In the genomic region with DNA sequence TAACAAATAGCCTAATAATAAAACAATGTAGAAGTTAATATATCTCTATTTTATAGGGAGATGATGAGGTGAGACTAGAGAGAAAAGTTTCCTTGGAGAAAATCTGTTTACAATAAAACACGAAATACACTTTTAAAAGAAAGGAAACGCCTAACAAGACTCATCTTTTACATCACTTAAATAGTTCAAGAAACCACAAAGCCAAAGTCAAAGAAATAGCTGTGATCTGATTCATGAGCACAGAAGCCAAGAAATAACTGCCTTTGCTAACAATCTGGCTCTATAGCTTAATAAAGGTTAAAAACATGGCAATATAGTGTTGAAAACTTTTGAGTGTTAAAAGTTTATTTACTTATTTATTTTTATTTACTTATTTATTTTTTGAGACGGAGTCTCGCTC, we compare ENCODE assay signal across 11 cellular contexts.
A peak's percentile ranks its signal among the peaks of the same experiment; 100 is the strongest.
DNase-seq lines count a peak whose midpoint lies in the region; ATAC-seq and TF ChIP-seq lines count a peak whose summit lies in the region.
"Had no signal": no experiment of that assay in that cellular context is flagged by ENCODE, and none has a peak within 500 bp of the region (broad histone marks: within the 10 kb centered on the region; RNA-seq: fewer than 3 reads in every experiment).

No MANE protein-coding gene starts in this region.

- no peak for DNase-seq in activated T-cell treated with anti-CD3 and anti-CD28 coated beads, Interleukin-2, amount 50 U/mL, for 72 hours
- DNase-seq in activated T-cell treated with anti-CD3 and anti-CD28 coated beads, Interleukin-2, amount 50 U/mL, for 48 hours = no peak
- peak; percentile 43 for DNase-seq in SW480 (ENCODE audit: low spot score)
- DNase-seq in foreskin keratinocyte = peak; percentile 87 to 94
- DNase-seq in tibial artery = no peak
- DNase-seq in NCI-H1417 treated with DMSO at 0.1 percent for 48 hours (lab: John Stamatoyannopoulos, UW) = no peak
- DNase-seq in GM10248 (ENCODE audit: extremely low spot score) = no peak

- peaks cover 37% of the 10 kb centered on the region for H3K4me1 ChIP-seq in foreskin keratinocyte
- peaks cover 0 to 35% (median 5%) of the 10 kb centered on the region in 4 donors for H3K4me1 ChIP-seq in tibial artery

- POLR2A ChIA-PET in GM10248 (lab: Yijun Ruan, JAX) = no interaction called here

- H3K27me3 Mint-ChIP-seq in activated T-cell treated with anti-CD3 and anti-CD28 coated beads, Interleukin-2, amount 50 U/mL, for 72 hours (ENCODE audit: low read depth) = no peaks in the 10 kb centered on the region
- H3K27me3 Mint-ChIP-seq: CD4-positive, CD25-positive, alpha-beta regulatory T cell had no signal

- TF ChIP-seq CTCF in foreskin keratinocyte (conservative IDR thresholded peaks at IDR 0.05) = no peak
- no peak for TF ChIP-seq CTCF in tibial artery (IDR thresholded peaks at IDR 0.05)
- no peak for TF ChIP-seq CTCF in GM10248 (IDR thresholded peaks at IDR 0.05; ENCODE audit: control extremely low read depth, extremely low read depth, low read depth, missing control alignments)

- H3K9me3 ChIP-seq in tibial artery = no peaks in the 10 kb centered on the region

- peaks cover 44% of the 10 kb centered on the region for H3K4me1 Mint-ChIP-seq in activated T-cell treated with anti-CD3 and anti-CD28 coated beads, Interleukin-2, amount 50 U/mL, for 72 hours (ENCODE audit: low read depth)

- peaks cover 0 to 5% of the 10 kb centered on the region in 2 donors for H3K36me3 Mint-ChIP-seq in activated T-cell treated with anti-CD3 and anti-CD28 coated beads, Interleukin-2, amount 50 U/mL, for 72 hours (ENCODE audit: insufficient read depth in 2 of 2)

- no peaks in the 10 kb centered on the region for H3K9me3 Mint-ChIP-seq in activated T-cell treated with anti-CD3 and anti-CD28 coated beads, Interleukin-2, amount 50 U/mL, for 72 hours

- ATAC-seq in activated T-cell treated with anti-CD3 and anti-CD28 coated beads, Interleukin-2, amount 50 U/mL, for 72 hours (replicated peaks in 1 of 2) = peak; percentile 47 to 57
- ATAC-seq in foreskin keratinocyte (peak; percentile 73), GM21717 (IDR thresholded peaks at IDR 0.05; ENCODE audit: unreplicated experiment) (no peak)
- ATAC-seq: HepG2 had no signal

- H3K36me3 ChIP-seq in tibial artery = no peaks in the 10 kb centered on the region
- H3K36me3 ChIP-seq: cardiac muscle cell had no signal

- peak overlapping the region; percentile 79 for H3K27ac ChIP-seq in foreskin keratinocyte
- peak overlapping the region; percentile 38 to 59 for H3K27ac ChIP-seq in tibial artery
- H3K27ac ChIP-seq: cardiac muscle cell had no signal

- peak overlapping the region in 1 of 2 donors; percentile 47 for H3K4me3 ChIP-seq in tibial artery
- H3K4me3 ChIP-seq: cardiac muscle cell had no signal

- H3K4me3 Mint-ChIP-seq in activated T-cell treated with anti-CD3 and anti-CD28 coated beads, Interleukin-2, amount 50 U/mL, for 72 hours = no peak overlapping the region
- H3K4me3 Mint-ChIP-seq: CD4-positive, CD25-positive, alpha-beta regulatory T cell had no signal

- H3K27me3 ChIP-seq in foreskin keratinocyte (no peaks in the 10 kb centered on the region), tibial artery (no peaks in the 10 kb centered on the region)
- H3K27me3 ChIP-seq: cardiac muscle cell had no signal

- intact Hi-C loops in tibial artery (cut with DNase I; ENCODE audit: low total_unique reads) = no loop called here

- CTCF ChIA-PET in GM10248 (lab: Yijun Ruan, JAX) = no interaction called here

- H3K27ac Mint-ChIP-seq in activated T-cell treated with anti-CD3 and anti-CD28 coated beads, Interleukin-2, amount 50 U/mL, for 72 hours = no peak overlapping the region

Comparison
In these comparisons a context has a peak if more than half of its experiments do, and no peak if none do; other contexts are left out.
1. DNase-seq: peak in SW480 (single experiment) and foreskin keratinocyte (2 of 2); none in activated T-cell treated with anti-CD3 and anti-CD28 coated beads, Interleukin-2, amount 50 U/mL, for 72 hours (0 of 2), activated T-cell treated with anti-CD3 and anti-CD28 coated beads, Interleukin-2, amount 50 U/mL, for 48 hours (0 of 2), tibial artery (0 of 2), NCI-H1417 treated with DMSO at 0.1 percent for 48 hours (single experiment) and GM10248 (single experiment).